Comparison of ENCODE assay signal across 8 cellular contexts in genomic region chr3:195259146-195259563, GRCh38. TPM values are rescaled to one million over a fixed set of nuclear protein-coding genes. Genes with fewer than 3 reads are reported as not detected.
DNase-seq lines count a peak whose midpoint lies in the region; ATAC-seq and FAIRE-seq lines count a peak whose summit lies in the region.

No MANE protein-coding gene starts in this region.

- ATAC-seq in HG02852 (IDR thresholded peaks at IDR 0.05; ENCODE audit: unreplicated experiment) (peak; percentile 3), left colon (no peak), GM21717 (IDR thresholded peaks at IDR 0.05; ENCODE audit: unreplicated experiment) (no peak)
- ATAC-seq in activated T-helper 17 cell treated with anti-CD3 and anti-CD28 coated beads, Interleukin-2, amount 50 U/mL, for 72 hours (replicated peaks) = peak; percentile 11

- no peaks in the 10 kb centered on the region for H3K36me3 Mint-ChIP-seq in activated T-helper 17 cell treated with anti-CD3 and anti-CD28 coated beads, Interleukin-2, amount 50 U/mL, for 72 hours (ENCODE audit: low read depth)

- peak; percentile 88 for DNase-seq in DMS79 (lab: John Stamatoyannopoulos, UW)
- DNase-seq in hepatic stellate cell (ENCODE audit: low spot score) = peak; percentile 52
- DNase-seq in small intestine = no peak
- no peak for DNase-seq in left colon
- no peak for DNase-seq in stimulated activated CD4-positive, alpha-beta T cell treated with anti-CD3 and anti-CD28 coated beads, Interleukin-4, amount 100 ng/mL, for 1 hour

- FAIRE-seq in small intestine (lab: Jason Lieb, UNC) = no peak

- peak overlapping the region in 1 of 2 donors; percentile 67 for H3K4me3 ChIP-seq in small intestine (ENCODE audit: low read depth in 1 of 2, low read length in 2 of 2)

- H3K9me3 Mint-ChIP-seq in activated T-helper 17 cell treated with anti-CD3 and anti-CD28 coated beads, Interleukin-2, amount 50 U/mL, for 72 hours = no peaks in the 10 kb centered on the region

- H3K27me3 Mint-ChIP-seq in activated T-helper 17 cell treated with anti-CD3 and anti-CD28 coated beads, Interleukin-2, amount 50 U/mL, for 72 hours = no peaks in the 10 kb centered on the region

- H3K9me3 ChIP-seq in small intestine (ENCODE audit: control insufficient read depth, low read depth) = no peaks in the 10 kb centered on the region

- no peaks in the 10 kb centered on the region for H3K36me3 ChIP-seq in small intestine (ENCODE audit: control insufficient read depth in 2 of 2, insufficient read depth in 2 of 2, low read length in 2 of 2)

- WGBS in small intestine, 3 donors = 39 to 43% (median 40%) methylated on average over 12 of the region's 12 CpGs

- H3K27ac ChIP-seq in small intestine (ENCODE audit: low read depth in 1 of 2, low read length in 1 of 2) = peak overlapping the region; percentile 86 to 89

- peaks cover 0 to 6% of the 10 kb centered on the region in 2 donors for H3K4me1 ChIP-seq in small intestine (ENCODE audit: control insufficient read depth in 2 of 2, insufficient read depth in 1 of 2, low read depth in 1 of 2, low read length in 1 of 2)

- peak overlapping the region; percentile 72 for H3K27ac Mint-ChIP-seq in activated T-helper 17 cell treated with anti-CD3 and anti-CD28 coated beads, Interleukin-2, amount 50 U/mL, for 72 hours

- H3K4me3 Mint-ChIP-seq in activated T-helper 17 cell treated with anti-CD3 and anti-CD28 coated beads, Interleukin-2, amount 50 U/mL, for 72 hours = peak overlapping the region; percentile 82

- H3K4me1 Mint-ChIP-seq in activated T-helper 17 cell treated with anti-CD3 and anti-CD28 coated beads, Interleukin-2, amount 50 U/mL, for 72 hours = no peaks in the 10 kb centered on the region

- H3K27me3 ChIP-seq in small intestine (ENCODE audit: control insufficient read depth in 2 of 2, insufficient read depth in 2 of 2, low read length in 2 of 2) = no peaks in the 10 kb centered on the region

- intact Hi-C loops in left colon (cut with DNase I, micrococcal nuclease) = loop anchor here in 1 of 2 donors (10.0 kb wide), 1 partner anchor 104 kb away; no protein-coding TSS in a partner anchor

RNA-seq across cellular contexts. Expression of gene XXYLT1, which starts 11.8 kb away (rescaled TPM):
- 1 to 10 TPM; 7.0 to 7.4 TPM for total RNA-seq in activated T-helper 17 cell treated with anti-CD3 and anti-CD28 coated beads, Interleukin-2, amount 50 U/mL, for 72 hours
- polyA plus RNA-seq in small intestine = 1 to 10 TPM in 2 of 3 donors, under 1 TPM in 1; 0.81 to 7.6 (median 1.6) TPM
- total RNA-seq in left colon = 10 to 100 TPM in 1 of 2 donors, 1 to 10 TPM in 1; 8.0 to 13.5 TPM

Comparison
In these comparisons a context has a peak if more than half of its experiments do, and no peak if none do; other contexts are left out.
1. DNase-seq: peak in DMS79 (single experiment) and hepatic stellate cell (single experiment); none in small intestine (single experiment), left colon (0 of 2) and stimulated activated CD4-positive, alpha-beta T cell treated with anti-CD3 and anti-CD28 coated beads, Interleukin-4, amount 100 ng/mL, for 1 hour (single experiment).
2. ATAC-seq: peak in HG02852 (single experiment) and activated T-helper 17 cell treated with anti-CD3 and anti-CD28 coated beads, Interleukin-2, amount 50 U/mL, for 72 hours (single experiment); none in left colon (single experiment) and GM21717 (single experiment).